ENCODE assay signal across 2 cellular contexts in the genomic region with DNA sequence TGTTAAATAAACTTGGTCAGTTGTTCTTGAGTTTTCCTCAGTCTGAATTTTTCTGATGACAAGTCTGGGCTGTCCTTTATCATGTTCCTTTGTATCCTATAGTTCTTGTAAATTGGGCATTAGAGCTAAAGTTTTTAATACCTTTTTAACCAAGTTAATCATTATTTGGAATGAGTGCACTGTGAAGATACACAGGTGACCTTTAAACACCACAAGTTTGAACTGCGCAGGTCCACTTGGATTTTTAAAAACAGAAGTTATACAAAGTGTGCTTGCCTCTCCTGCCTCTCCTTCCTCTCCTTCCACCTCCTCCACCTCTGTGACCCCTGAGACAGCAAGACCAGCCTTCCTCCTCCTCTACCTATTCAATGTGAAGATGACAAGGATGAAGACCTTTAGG.
A peak's percentile ranks its signal among the peaks of the same experiment; 100 is the strongest.
TF ChIP-seq lines count a peak whose summit lies in the region.

No MANE protein-coding gene starts in this region.

TF ChIP-seq in A549, 52 proteins besides CTCF, POLR2A, EP300 and RAD21:
- TF ChIP-seq, protein P1, sequence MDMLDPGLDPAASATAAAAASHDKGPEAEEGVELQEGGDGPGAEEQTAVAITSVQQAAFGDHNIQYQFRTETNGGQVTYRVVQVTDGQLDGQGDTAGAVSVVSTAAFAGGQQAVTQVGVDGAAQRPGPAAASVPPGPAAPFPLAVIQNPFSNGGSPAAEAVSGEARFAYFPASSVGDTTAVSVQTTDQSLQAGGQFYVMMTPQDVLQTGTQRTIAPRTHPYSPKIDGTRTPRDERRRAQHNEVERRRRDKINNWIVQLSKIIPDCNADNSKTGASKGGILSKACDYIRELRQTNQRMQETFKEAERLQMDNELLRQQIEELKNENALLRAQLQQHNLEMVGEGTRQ (IDR thresholded peaks at IDR 0.05), result no peak
- TF ChIP-seq TP53 (CRISPR knock-in tag; IDR thresholded peaks at IDR 0.05) (no peak), ZSCAN20 (CRISPR knock-in tag; IDR thresholded peaks at IDR 0.05) (no peak), NR3C1 (IDR thresholded peaks at IDR 0.05) (no peak), CHD2 (IDR thresholded peaks at IDR 0.05; ENCODE audit: low read length, partially characterized antibody) (no peak), EHF (CRISPR knock-in tag; IDR thresholded peaks at IDR 0.05) (no peak), ZNF302 (CRISPR knock-in tag; IDR thresholded peaks at IDR 0.05) (no peak), MAZ (IDR thresholded peaks at IDR 0.05; ENCODE audit: borderline replicate concordance, low read depth, low read length) (no peak), CHD4 (IDR thresholded peaks at IDR 0.05; ENCODE audit: borderline replicate concordance) (no peak), SMC3 (IDR thresholded peaks at IDR 0.05) (no peak), PHF8 (IDR thresholded peaks at IDR 0.05; ENCODE audit: borderline replicate concordance, low read depth) (no peak), NFE2L2 (conservative IDR thresholded peaks at IDR 0.05; ENCODE audit: low read length) (no peak), HOXB13 (CRISPR knock-in tag; IDR thresholded peaks at IDR 0.05; ENCODE audit: low read depth) (no peak), FOSL2 (IDR thresholded peaks at IDR 0.05) (no peak), FOSL2 (CRISPR knock-in tag; IDR thresholded peaks at IDR 0.05) (no peak), EHMT2 (IDR thresholded peaks at IDR 0.05; ENCODE audit: low read depth) (no peak), SREBF2 (IDR thresholded peaks at IDR 0.05) (no peak)
- TF ChIP-seq, protein P2, sequence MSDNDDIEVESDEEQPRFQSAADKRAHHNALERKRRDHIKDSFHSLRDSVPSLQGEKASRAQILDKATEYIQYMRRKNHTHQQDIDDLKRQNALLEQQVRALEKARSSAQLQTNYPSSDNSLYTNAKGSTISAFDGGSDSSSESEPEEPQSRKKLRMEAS (IDR thresholded peaks at IDR 0.05), result no peak
- TF ChIP-seq, protein P3, sequence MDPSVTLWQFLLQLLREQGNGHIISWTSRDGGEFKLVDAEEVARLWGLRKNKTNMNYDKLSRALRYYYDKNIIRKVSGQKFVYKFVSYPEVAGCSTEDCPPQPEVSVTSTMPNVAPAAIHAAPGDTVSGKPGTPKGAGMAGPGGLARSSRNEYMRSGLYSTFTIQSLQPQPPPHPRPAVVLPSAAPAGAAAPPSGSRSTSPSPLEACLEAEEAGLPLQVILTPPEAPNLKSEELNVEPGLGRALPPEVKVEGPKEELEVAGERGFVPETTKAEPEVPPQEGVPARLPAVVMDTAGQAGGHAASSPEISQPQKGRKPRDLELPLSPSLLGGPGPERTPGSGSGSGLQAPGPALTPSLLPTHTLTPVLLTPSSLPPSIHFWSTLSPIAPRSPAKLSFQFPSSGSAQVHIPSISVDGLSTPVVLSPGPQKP (IDR thresholded peaks at IDR 0.05; ENCODE audit: low read depth, low read length), result no peak

TF ChIP-seq in HepG2, 621 proteins besides CTCF, POLR2A, EP300 and RAD21:
- TF ChIP-seq, protein P4, sequence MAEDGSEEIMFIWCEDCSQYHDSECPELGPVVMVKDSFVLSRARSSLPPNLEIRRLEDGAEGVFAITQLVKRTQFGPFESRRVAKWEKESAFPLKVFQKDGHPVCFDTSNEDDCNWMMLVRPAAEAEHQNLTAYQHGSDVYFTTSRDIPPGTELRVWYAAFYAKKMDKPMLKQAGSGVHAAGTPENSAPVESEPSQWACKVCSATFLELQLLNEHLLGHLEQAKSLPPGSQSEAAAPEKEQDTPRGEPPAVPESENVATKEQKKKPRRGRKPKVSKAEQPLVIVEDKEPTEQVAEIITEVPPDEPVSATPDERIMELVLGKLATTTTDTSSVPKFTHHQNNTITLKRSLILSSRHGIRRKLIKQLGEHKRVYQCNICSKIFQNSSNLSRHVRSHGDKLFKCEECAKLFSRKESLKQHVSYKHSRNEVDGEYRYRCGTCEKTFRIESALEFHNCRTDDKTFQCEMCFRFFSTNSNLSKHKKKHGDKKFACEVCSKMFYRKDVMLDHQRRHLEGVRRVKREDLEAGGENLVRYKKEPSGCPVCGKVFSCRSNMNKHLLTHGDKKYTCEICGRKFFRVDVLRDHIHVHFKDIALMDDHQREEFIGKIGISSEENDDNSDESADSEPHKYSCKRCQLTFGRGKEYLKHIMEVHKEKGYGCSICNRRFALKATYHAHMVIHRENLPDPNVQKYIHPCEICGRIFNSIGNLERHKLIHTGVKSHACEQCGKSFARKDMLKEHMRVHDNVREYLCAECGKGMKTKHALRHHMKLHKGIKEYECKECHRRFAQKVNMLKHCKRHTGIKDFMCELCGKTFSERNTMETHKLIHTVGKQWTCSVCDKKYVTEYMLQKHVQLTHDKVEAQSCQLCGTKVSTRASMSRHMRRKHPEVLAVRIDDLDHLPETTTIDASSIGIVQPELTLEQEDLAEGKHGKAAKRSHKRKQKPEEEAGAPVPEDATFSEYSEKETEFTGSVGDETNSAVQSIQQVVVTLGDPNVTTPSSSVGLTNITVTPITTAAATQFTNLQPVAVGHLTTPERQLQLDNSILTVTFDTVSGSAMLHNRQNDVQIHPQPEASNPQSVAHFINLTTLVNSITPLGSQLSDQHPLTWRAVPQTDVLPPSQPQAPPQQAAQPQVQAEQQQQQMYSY (CRISPR knock-in tag; IDR thresholded peaks at IDR 0.05), result no peak
- TF ChIP-seq ATF7-NPFF (CRISPR knock-in tag; IDR thresholded peaks at IDR 0.05; ENCODE audit: low read depth) (no peak), HNRNPUL1 (IDR thresholded peaks at IDR 0.05; ENCODE audit: low read depth, low read length) (0 out of 2 replicates have a peak, but pooled peaks have one; percentile 34), HNF4G (IDR thresholded peaks at IDR 0.05; ENCODE audit: borderline replicate concordance, low read depth, low read length) (peak; percentile 33; the same call in 1 of the 2 replicates), HNF4G (CRISPR knock-in tag; IDR thresholded peaks at IDR 0.05; ENCODE audit: borderline replicate concordance, low read depth) (no peak), RBFOX2 (IDR thresholded peaks at IDR 0.05; ENCODE audit: low read depth, low read length) (0 out of 2 replicates have a peak, but pooled peaks have one; percentile 23), ISX (CRISPR knock-in tag; conservative IDR thresholded peaks at IDR 0.05) (no peak), NR2F6 (IDR thresholded peaks at IDR 0.05) (0 out of 2 replicates have a peak, but pooled peaks have one; percentile 9), NR2F6 (CRISPR knock-in tag; IDR thresholded peaks at IDR 0.05) (no peak), ADNP (CRISPR knock-in tag; IDR thresholded peaks at IDR 0.05) (no peak)
- TF ChIP-seq, protein P5, sequence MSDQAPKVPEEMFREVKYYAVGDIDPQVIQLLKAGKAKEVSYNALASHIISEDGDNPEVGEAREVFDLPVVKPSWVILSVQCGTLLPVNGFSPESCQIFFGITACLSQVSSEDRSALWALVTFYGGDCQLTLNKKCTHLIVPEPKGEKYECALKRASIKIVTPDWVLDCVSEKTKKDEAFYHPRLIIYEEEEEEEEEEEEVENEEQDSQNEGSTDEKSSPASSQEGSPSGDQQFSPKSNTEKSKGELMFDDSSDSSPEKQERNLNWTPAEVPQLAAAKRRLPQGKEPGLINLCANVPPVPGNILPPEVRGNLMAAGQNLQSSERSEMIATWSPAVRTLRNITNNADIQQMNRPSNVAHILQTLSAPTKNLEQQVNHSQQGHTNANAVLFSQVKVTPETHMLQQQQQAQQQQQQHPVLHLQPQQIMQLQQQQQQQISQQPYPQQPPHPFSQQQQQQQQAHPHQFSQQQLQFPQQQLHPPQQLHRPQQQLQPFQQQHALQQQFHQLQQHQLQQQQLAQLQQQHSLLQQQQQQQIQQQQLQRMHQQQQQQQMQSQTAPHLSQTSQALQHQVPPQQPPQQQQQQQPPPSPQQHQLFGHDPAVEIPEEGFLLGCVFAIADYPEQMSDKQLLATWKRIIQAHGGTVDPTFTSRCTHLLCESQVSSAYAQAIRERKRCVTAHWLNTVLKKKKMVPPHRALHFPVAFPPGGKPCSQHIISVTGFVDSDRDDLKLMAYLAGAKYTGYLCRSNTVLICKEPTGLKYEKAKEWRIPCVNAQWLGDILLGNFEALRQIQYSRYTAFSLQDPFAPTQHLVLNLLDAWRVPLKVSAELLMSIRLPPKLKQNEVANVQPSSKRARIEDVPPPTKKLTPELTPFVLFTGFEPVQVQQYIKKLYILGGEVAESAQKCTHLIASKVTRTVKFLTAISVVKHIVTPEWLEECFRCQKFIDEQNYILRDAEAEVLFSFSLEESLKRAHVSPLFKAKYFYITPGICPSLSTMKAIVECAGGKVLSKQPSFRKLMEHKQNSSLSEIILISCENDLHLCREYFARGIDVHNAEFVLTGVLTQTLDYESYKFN (CRISPR knock-in tag; conservative IDR thresholded peaks at IDR 0.05), result peak; percentile 59
- TF ChIP-seq, protein P6, sequence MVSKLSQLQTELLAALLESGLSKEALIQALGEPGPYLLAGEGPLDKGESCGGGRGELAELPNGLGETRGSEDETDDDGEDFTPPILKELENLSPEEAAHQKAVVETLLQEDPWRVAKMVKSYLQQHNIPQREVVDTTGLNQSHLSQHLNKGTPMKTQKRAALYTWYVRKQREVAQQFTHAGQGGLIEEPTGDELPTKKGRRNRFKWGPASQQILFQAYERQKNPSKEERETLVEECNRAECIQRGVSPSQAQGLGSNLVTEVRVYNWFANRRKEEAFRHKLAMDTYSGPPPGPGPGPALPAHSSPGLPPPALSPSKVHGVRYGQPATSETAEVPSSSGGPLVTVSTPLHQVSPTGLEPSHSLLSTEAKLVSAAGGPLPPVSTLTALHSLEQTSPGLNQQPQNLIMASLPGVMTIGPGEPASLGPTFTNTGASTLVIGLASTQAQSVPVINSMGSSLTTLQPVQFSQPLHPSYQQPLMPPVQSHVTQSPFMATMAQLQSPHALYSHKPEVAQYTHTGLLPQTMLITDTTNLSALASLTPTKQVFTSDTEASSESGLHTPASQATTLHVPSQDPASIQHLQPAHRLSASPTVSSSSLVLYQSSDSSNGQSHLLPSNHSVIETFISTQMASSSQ (IDR thresholded peaks at IDR 0.05; ENCODE audit: low read depth), result 0 out of 2 replicates have a peak, but pooled peaks have one; percentile 32
- TF ChIP-seq, protein P6 (CRISPR knock-in tag; IDR thresholded peaks at IDR 0.05; ENCODE audit: borderline replicate concordance), result no peak
